29 cellular contexts compared by ENCODE assay signal in genomic region chr2:222941510-222942032, GRCh38.
DNase-seq lines count a peak whose midpoint lies in the region; ATAC-seq and TF ChIP-seq lines count a peak whose summit lies in the region.
"Had no signal": no experiment of that assay in that cellular context is flagged by ENCODE, and none has a peak within 500 bp of the region (broad histone marks: within the 10 kb centered on the region; RNA-seq: fewer than 3 reads in every experiment).

No MANE protein-coding gene starts in this region.

- H3K36me3 Mint-ChIP-seq in Caco-2 (ENCODE audit: insufficient read depth, unreplicated experiment) (peaks cover 51% of the 10 kb centered on the region), HFFc6 (ENCODE audit: low read depth) (peaks cover 25% of the 10 kb centered on the region)

- peaks cover 28% of the 10 kb centered on the region for H3K4me1 ChIP-seq in Caco-2

- intact Hi-C loops in Caco-2 (cut with micrococcal nuclease; ENCODE audit: unreplicated experiment) = no loop called here

- peak; percentile 10; the same call in 2 of the 3 replicates for ATAC-seq in SK-N-SH treated with all-trans-retinoic acid at 6 μM for 48 hours
- ATAC-seq: A549; activated CD4-positive, CD25-positive, alpha-beta regulatory T cell treated with anti-CD3 and anti-CD28 coated beads, Interleukin-2, amount 50 U/mL, for 24 hours; left lung; stimulated activated naive CD8-positive, alpha-beta T cell treated with anti-CD3 and anti-CD28 coated beads, Interleukin-15, Interleukin-2, amounts not matched to agents 100 U/mL and 50 U/mL, for 24 hours had no signal

- H3K27me3 Mint-ChIP-seq in Caco-2 (ENCODE audit: insufficient read depth, unreplicated experiment) (no peaks in the 10 kb centered on the region), HFFc6 (ENCODE audit: insufficient read depth) (no peaks in the 10 kb centered on the region; the same call in 1 of the 2 replicates)
- H3K27me3 Mint-ChIP-seq: activated naive CD4-positive, alpha-beta T cell treated with anti-CD3 and anti-CD28 coated beads, Interleukin-2, amount 10 ng/mL, durations not matched to agents 7 days and 5 days; B cell; CD8-positive, alpha-beta memory T cell had no signal

- BruUV-seq in Caco-2 (replicated peaks; lab: Mats Ljungman, UMichigan) = TSS peak; percentile 50

- POLR2A ChIA-PET in Caco-2 (lab: Charles Lee) = no interaction called here

- no peaks in the 10 kb centered on the region for H3K36me3 ChIP-seq in Caco-2 (ENCODE audit: control insufficient read depth, insufficient read depth, low read length)
- peaks cover 1% of the 10 kb centered on the region for H3K36me3 ChIP-seq in H7 (replicated peaks; ENCODE audit: control insufficient read depth, insufficient read depth, low read length)

- H3K9me3 Mint-ChIP-seq in Caco-2 (ENCODE audit: unreplicated experiment) (peaks cover 8% of the 10 kb centered on the region), HFFc6 (no peaks in the 10 kb centered on the region)

- H3K9me3 ChIP-seq in Caco-2 = no peaks in the 10 kb centered on the region
- H3K9me3 ChIP-seq: vagina had no signal

- H3K4me3 Mint-ChIP-seq in Caco-2 (ENCODE audit: unreplicated experiment) = no peak overlapping the region
- no peak overlapping the region for H3K4me3 Mint-ChIP-seq in HFFc6
- H3K4me3 Mint-ChIP-seq: activated naive CD4-positive, alpha-beta T cell treated with anti-CD3 and anti-CD28 coated beads, Interleukin-2, amount 10 ng/mL, durations not matched to agents 7 days and 5 days; B cell; CD8-positive, alpha-beta memory T cell had no signal

- no peak for TF ChIP-seq CTCF in Caco-2 (IDR thresholded peaks at IDR 0.05; ENCODE audit: insufficient read depth in 1 of 2, low read depth in 1 of 2, low read length in 1 of 2, severe bottlenecking in 1 of 2, unreplicated experiment in 1 of 2)
- no peak for TF ChIP-seq CTCF in HFFc6 (IDR thresholded peaks at IDR 0.05)

- H3K27ac Mint-ChIP-seq in Caco-2 (ENCODE audit: unreplicated experiment) = no peak overlapping the region
- 0 out of 2 replicates have a peak overlapping the region, but pooled peaks have one; percentile 12 for H3K27ac Mint-ChIP-seq in HFFc6
- H3K27ac Mint-ChIP-seq: activated naive CD4-positive, alpha-beta T cell treated with anti-CD3 and anti-CD28 coated beads, Interleukin-2, amount 10 ng/mL, durations not matched to agents 7 days and 5 days; B cell; CD8-positive, alpha-beta memory T cell had no signal

- H3K27me3 ChIP-seq in Caco-2 (replicated peaks; ENCODE audit: control insufficient read depth, insufficient read depth, low read length) (no peaks in the 10 kb centered on the region), H7 (ENCODE audit: control insufficient read depth, insufficient read depth, low read length) (no peaks in the 10 kb centered on the region)
- H3K27me3 ChIP-seq: esophagus muscularis mucosa, left lung, sigmoid colon, vagina had no signal

- DNase-seq in Caco-2 (no peak), HFFc6 (peak; percentile 25), kidney tubule cell (ENCODE audit: low spot score) (peak; percentile 87), DMS53 (lab: John Stamatoyannopoulos, UW) (no peak), NCI-H2029 treated with DMSO at 0.1 percent for 48 hours (lab: John Stamatoyannopoulos, UW) (no peak), H7 (no peak)
- no peak for DNase-seq in activated CD8-positive, alpha-beta memory T cell treated with anti-CD3 and anti-CD28 coated beads, Interleukin-2, amount 50 U/mL, for 4 hours
- DNase-seq: activated CD4-positive, alpha-beta T cell treated with anti-CD3 and anti-CD28 coated beads, Interleukin-2, amount 50 U/mL, for 48 hours; activated CD8-positive, alpha-beta memory T cell treated with anti-CD3 and anti-CD28 coated beads, Interleukin-2, amount 50 U/mL, for 48 hours; activated naive CD4-positive, alpha-beta T cell treated with anti-CD3 and anti-CD28 coated beads, Interleukin-2, amount 10 ng/mL, durations not matched to agents 7 days and 5 days; amygdala; CD8-positive, alpha-beta memory T cell; DMS153; foreskin melanocyte; left lung; NCI-H146; OCI-M1; SIG-M5; sigmoid colon; stimulated activated CD4-positive, alpha-beta T cell treated with anti-CD3 and anti-CD28 coated beads, Interleukin-15, amount 100 ng/mL, for 24 hours; stimulated activated naive CD8-positive, alpha-beta T cell treated with anti-CD3 and anti-CD28 coated beads, Interleukin-15, Interleukin-2, amounts not matched to agents 100 U/mL and 50 U/mL, for 24 hours had no signal

- H3K4me1 Mint-ChIP-seq in Caco-2 (ENCODE audit: low read depth, unreplicated experiment) (peaks cover 28% of the 10 kb centered on the region), HFFc6 (ENCODE audit: low read depth) (peaks cover 66% of the 10 kb centered on the region)
- H3K4me1 Mint-ChIP-seq: activated naive CD4-positive, alpha-beta T cell treated with anti-CD3 and anti-CD28 coated beads, Interleukin-2, amount 10 ng/mL, durations not matched to agents 7 days and 5 days; B cell had no signal

- H3K4me3 ChIP-seq in Caco-2 (ENCODE audit: low read depth, low read length) (no peak overlapping the region), H7 (ENCODE audit: insufficient read depth, low read depth, low read length) (no peak overlapping the region)
- H3K4me3 ChIP-seq: A549, coronary artery, esophagus muscularis mucosa, left lung, sigmoid colon, thoracic aorta, vagina had no signal

- CTCF ChIA-PET in Caco-2 (lab: Charles Lee) = interaction anchor here (3.7 kb wide), 1 partner anchor 17 kb away, joined by 24 read pairs; no protein-coding TSS in a partner anchor

TF ChIP-seq in SK-N-SH treated with all-trans-retinoic acid at 6 μM for 48 hours, 23 proteins besides CTCF, POLR2A, EP300 and RAD21:
- TF ChIP-seq ISL1 (CRISPR knock-in tag; IDR thresholded peaks at IDR 0.05) (peak; percentile 41; the same call in 1 of the 2 replicates), PATZ1 (CRISPR knock-in tag; IDR thresholded peaks at IDR 0.05; ENCODE audit: borderline replicate concordance) (no peak), ZNF8 (CRISPR knock-in tag; IDR thresholded peaks at IDR 0.05) (no peak)
TF ChIP-seq in SK-N-SH treated with all-trans-retinoic acid at 6 μM for 48 hours: peak in this region for 1.

Comparison
In these comparisons a context has a peak if more than half of its experiments do, and no peak if none do; other contexts are left out.
1. DNase-seq: peak in HFFc6 (single experiment) and kidney tubule cell (single experiment); none in Caco-2 (0 of 2), activated CD8-positive, alpha-beta memory T cell treated with anti-CD3 and anti-CD28 coated beads, Interleukin-2, amount 50 U/mL, for 4 hours (single experiment), DMS53 (single experiment), NCI-H2029 treated with DMSO at 0.1 percent for 48 hours (single experiment) and H7 (single experiment).